8 cellular contexts compared by ENCODE assay signal in the genomic region with DNA sequence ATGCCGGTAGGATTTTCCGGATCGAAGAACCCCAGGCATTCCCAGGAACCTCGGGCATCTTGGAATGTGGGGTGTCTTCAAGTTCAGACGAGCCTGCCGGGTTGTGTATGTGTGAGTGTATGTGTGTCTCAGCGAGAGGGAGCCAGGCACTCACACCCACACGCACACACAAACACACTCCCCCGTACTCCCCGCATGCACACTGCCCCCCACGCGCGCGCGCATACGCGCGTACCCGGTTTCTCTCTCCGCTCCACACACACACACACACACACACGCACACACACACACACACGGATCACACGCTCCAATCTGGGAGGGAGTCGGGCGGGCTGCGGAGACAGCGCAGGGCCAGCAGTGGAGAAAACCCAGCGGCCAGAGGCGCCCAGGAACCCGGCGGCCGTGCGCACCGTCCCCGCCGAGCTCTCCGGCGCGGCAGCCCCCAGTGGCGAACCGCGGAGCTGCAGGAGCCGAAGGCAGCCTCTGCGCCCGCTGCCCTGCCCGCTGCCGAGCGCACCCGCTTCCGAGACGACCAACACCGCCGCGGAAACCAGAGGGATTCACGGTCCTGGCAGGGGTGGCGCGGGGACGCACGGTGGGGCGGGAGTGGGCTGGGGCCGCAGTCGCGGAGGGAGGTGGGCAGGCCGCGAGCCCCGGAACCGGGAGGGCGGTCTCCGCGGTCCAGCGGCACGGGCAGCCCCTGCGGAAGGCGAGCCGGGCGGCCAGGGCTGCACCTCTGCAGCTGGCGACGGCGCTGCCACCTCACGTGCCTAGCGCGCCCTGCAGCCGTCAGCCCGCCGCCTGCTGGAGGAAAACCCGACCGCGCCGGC. TPM values are rescaled to one million over a fixed set of nuclear protein-coding genes. Genes with fewer than 3 reads are reported as not detected.
A peak's percentile ranks its signal among the peaks of the same experiment; 100 is the strongest.
DNase-seq lines count a peak whose midpoint lies in the region; ATAC-seq lines count a peak whose summit lies in the region.

LRFN2 (minus strand) TSS at position 125 of the 830 bp plus-strand sequence.

- H3K9me3 ChIP-seq in ectodermal cell (ENCODE audit: control insufficient read depth, low read length), result no peaks in the 10 kb centered on the region

- CTCF ChIA-PET in activated CD4-positive, alpha-beta memory T cell treated with anti-CD3 and anti-CD28 coated beads, Interleukin-2, amount 10 ng/mL, durations not matched to agents 7 days and 5 days (lab: Charles Lee), result interaction anchor here (0.9 to 1.3 kb wide), 10 partner anchors 14 to 441 kb away, joined by 3 to 11 read pairs (median 3); no protein-coding TSS in a partner anchor

- H3K4me3 ChIP-seq in ectodermal cell (ENCODE audit: insufficient read depth, low read depth, low read length), result peak within 1 kb of the TSS; percentile 46

- peak within 1 kb of the TSS; percentile 54 for H3K4me3 Mint-ChIP-seq in activated CD4-positive, alpha-beta memory T cell treated with anti-CD3 and anti-CD28 coated beads, Interleukin-2, amount 10 ng/mL, durations not matched to agents 7 days and 5 days

- H3K27me3 Mint-ChIP-seq in activated CD4-positive, alpha-beta memory T cell treated with anti-CD3 and anti-CD28 coated beads, Interleukin-2, amount 10 ng/mL, durations not matched to agents 7 days and 5 days, result peaks cover 50% of the 10 kb centered on the region

- WGBS in ectodermal cell, 2 experiments, result 1% methylated on average over 86 to 88 of the region's 89 CpGs

- ATAC-seq in HG02798 (IDR thresholded peaks at IDR 0.05; ENCODE audit: poor library complexity, unreplicated experiment), result peak; percentile 80

- H3K4me1 ChIP-seq in ectodermal cell (ENCODE audit: control insufficient read depth, insufficient read depth, low read length), result peaks cover 25% of the 10 kb centered on the region

- no peak within 1 kb of the TSS for H3K27ac Mint-ChIP-seq in activated CD4-positive, alpha-beta memory T cell treated with anti-CD3 and anti-CD28 coated beads, Interleukin-2, amount 10 ng/mL, durations not matched to agents 7 days and 5 days

- H3K36me3 Mint-ChIP-seq in activated CD4-positive, alpha-beta memory T cell treated with anti-CD3 and anti-CD28 coated beads, Interleukin-2, amount 10 ng/mL, durations not matched to agents 7 days and 5 days (ENCODE audit: low read depth), result no peaks in the 10 kb centered on the region

- DNase-seq in GM03348 (ENCODE audit: low spot score) (peak; percentile 93), NCI-H2171 (lab: John Stamatoyannopoulos, UW) (peak; percentile 80), lung microvascular endothelial cell (ENCODE audit: low read depth in 2 of 2) (peak; percentile 76 to 81), mesenteric fat pad (ENCODE audit: low spot score) (no peak)
- DNase-seq in activated CD4-positive, alpha-beta memory T cell treated with anti-CD3 and anti-CD28 coated beads, Interleukin-2, amount 10 ng/mL, durations not matched to agents 7 days and 5 days, result peak; percentile 65
- peak; percentile 31 to 47 (median 35) for DNase-seq in stimulated activated CD4-positive, alpha-beta T cell treated with anti-CD3 and anti-CD28 coated beads, TNF-alpha, amount 100 ng/mL, for 4 hours (ENCODE audit: low read depth in 3 of 3)

- H3K27me3 ChIP-seq in ectodermal cell (ENCODE audit: control insufficient read depth, insufficient read depth, low read length, poor library complexity, severe bottlenecking), result peaks cover 44% of the 10 kb centered on the region

- no peaks in the 10 kb centered on the region for H3K36me3 ChIP-seq in ectodermal cell (ENCODE audit: control insufficient read depth, insufficient read depth, low read length)

- POLR2A ChIA-PET in activated CD4-positive, alpha-beta memory T cell treated with anti-CD3 and anti-CD28 coated beads, Interleukin-2, amount 10 ng/mL, durations not matched to agents 7 days and 5 days (lab: Charles Lee), result no interaction called here

- no peaks in the 10 kb centered on the region for H3K9me3 Mint-ChIP-seq in activated CD4-positive, alpha-beta memory T cell treated with anti-CD3 and anti-CD28 coated beads, Interleukin-2, amount 10 ng/mL, durations not matched to agents 7 days and 5 days

- peaks cover 10% of the 10 kb centered on the region for H3K4me1 Mint-ChIP-seq in activated CD4-positive, alpha-beta memory T cell treated with anti-CD3 and anti-CD28 coated beads, Interleukin-2, amount 10 ng/mL, durations not matched to agents 7 days and 5 days

- H3K27ac ChIP-seq in ectodermal cell (ENCODE audit: insufficient read depth, low read depth, low read length, poor library complexity, severe bottlenecking), result no peak within 1 kb of the TSS

RNA-seq across cellular contexts. Expression of gene LRFN2, which starts in this region (rescaled TPM):
- under 1 TPM in 1 of 2 experiments, not detected in 1; 0.08 TPM for total RNA-seq in activated CD4-positive, alpha-beta memory T cell treated with anti-CD3 and anti-CD28 coated beads, Interleukin-2, amount 10 ng/mL, durations not matched to agents 7 days and 5 days
- 0.15 TPM for polyA plus RNA-seq in ectodermal cell (2013, experiment 1 of 4)
- polyA plus RNA-seq in ectodermal cell (2013, experiment 2 of 4), result 0.18 TPM
- polyA plus RNA-seq in ectodermal cell (2013, experiment 3 of 4), result 0.05 TPM
- 0.12 TPM for polyA plus RNA-seq in ectodermal cell (2013, experiment 4 of 4)
- total RNA-seq in lung microvascular endothelial cell, result not detected in 2 replicates
- not detected for total RNA-seq in mesenteric fat pad

Comparison
In these comparisons a context has a peak if more than half of its experiments do, and no peak if none do; other contexts are left out.
1. Peak in DNase-seq in activated CD4-positive, alpha-beta memory T cell treated with anti-CD3 and anti-CD28 coated beads, Interleukin-2, amount 10 ng/mL, durations not matched to agents 7 days and 5 days; RNA of the gene not detected or under 1 TPM.
2. Peak in DNase-seq in lung microvascular endothelial cell; RNA of the gene not detected or under 1 TPM.